Comparison of ENCODE assay signal across 8 cellular contexts in the genomic region with DNA sequence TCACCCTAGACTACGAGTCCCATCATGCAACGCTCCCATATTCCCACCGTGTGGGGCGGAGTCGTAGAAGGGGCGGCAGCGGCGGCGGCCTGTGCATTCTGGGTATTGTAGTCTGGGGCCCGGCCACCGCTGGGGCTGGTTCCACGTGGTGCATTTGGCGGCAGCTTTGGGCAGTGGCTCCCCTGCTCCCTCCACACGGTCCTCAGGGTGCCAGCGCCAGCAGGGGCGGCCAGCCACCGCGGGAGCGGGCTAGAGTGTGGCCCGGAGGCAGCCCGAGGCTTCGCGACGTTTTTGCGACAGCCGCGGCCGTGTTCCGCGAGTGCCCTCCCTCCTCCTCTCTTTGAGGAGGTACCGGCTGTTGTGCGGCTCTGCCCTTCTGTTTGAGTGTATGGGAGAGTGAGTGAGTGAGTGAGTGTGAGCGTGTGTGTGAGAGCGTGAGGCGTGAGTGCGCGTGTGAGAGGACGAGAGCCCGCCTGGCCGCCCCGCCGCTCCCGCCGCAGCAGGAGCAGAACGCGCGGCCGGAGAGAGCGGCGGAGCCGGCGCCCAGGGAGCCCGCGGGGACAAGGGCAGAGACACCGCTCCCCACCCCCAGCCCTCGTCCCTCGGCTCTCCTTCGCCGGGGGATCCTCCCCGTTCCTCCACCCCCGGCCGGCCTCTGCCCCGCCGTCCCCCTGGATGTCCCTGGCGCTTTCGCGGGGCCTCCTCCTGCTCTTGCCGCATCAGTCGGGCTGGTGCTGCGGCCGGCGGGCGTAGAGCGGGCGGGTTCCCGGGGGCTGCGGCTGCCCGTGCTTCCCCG. TPM values are rescaled to one million over a fixed set of nuclear protein-coding genes. Genes with fewer than 3 reads are reported as not detected.
DNase-seq lines count a peak whose midpoint lies in the region; ATAC-seq and TF ChIP-seq lines count a peak whose summit lies in the region.

A gene (plus strand): TSS at position 343 of the 796 bp plus-strand sequence. CDS start 513 bp downstream, outside the sequence.

- H3K4me1 Mint-ChIP-seq in activated T-cell treated with anti-CD3 and anti-CD28 coated beads, Interleukin-2, amount 50 U/mL, for 24 hours (ENCODE audit: low read depth): peaks cover 38% of the 10 kb centered on the region

- peak within 1 kb of the TSS; percentile 85 for H3K4me3 Mint-ChIP-seq in activated T-cell treated with anti-CD3 and anti-CD28 coated beads, Interleukin-2, amount 50 U/mL, for 24 hours

- H3K36me3 ChIP-seq in esophagus (ENCODE audit: control insufficient read depth in 2 of 2, insufficient read depth in 2 of 2, low read length in 1 of 2) (no peaks in the 10 kb centered on the region), mucosa of stomach (ENCODE audit: control insufficient read depth, insufficient read depth, low read length) (no peaks in the 10 kb centered on the region)

- ATAC-seq in GM21737 (IDR thresholded peaks at IDR 0.05; ENCODE audit: unreplicated experiment): peak; percentile 82

- H3K27me3 Mint-ChIP-seq in activated T-cell treated with anti-CD3 and anti-CD28 coated beads, Interleukin-2, amount 50 U/mL, for 24 hours: no peaks in the 10 kb centered on the region

- H3K9me3 Mint-ChIP-seq in activated T-cell treated with anti-CD3 and anti-CD28 coated beads, Interleukin-2, amount 50 U/mL, for 24 hours: no peaks in the 10 kb centered on the region

- H3K4me1 ChIP-seq in esophagus (ENCODE audit: control insufficient read depth in 2 of 2, insufficient read depth in 2 of 2, low read length in 1 of 2) (no peaks in the 10 kb centered on the region), mucosa of stomach (ENCODE audit: control insufficient read depth, insufficient read depth, low read length) (peaks cover 17% of the 10 kb centered on the region)

- WGBS in esophagus, 2 donors: 0% methylated on average over 67 to 79 of the region's 79 CpGs

- H3K27ac ChIP-seq in esophagus (ENCODE audit: low read depth in 2 of 2, low read length in 1 of 2): peak within 1 kb of the TSS; percentile 87 to 98

- H3K36me3 Mint-ChIP-seq in activated T-cell treated with anti-CD3 and anti-CD28 coated beads, Interleukin-2, amount 50 U/mL, for 24 hours (ENCODE audit: low read depth): peaks cover 8% of the 10 kb centered on the region

- H3K9ac ChIP-seq in mucosa of stomach (ENCODE audit: low read length): peak within 1 kb of the TSS; percentile 70

- H3K27me3 ChIP-seq in esophagus (ENCODE audit: control insufficient read depth in 1 of 2, insufficient read depth in 2 of 2, low read length in 2 of 2) (no peaks in the 10 kb centered on the region), mucosa of stomach (ENCODE audit: control insufficient read depth, insufficient read depth, low read length) (no peaks in the 10 kb centered on the region)

- H3K4me3 ChIP-seq in esophagus (ENCODE audit: low read depth in 1 of 2, low read length in 2 of 2) (peak within 1 kb of the TSS; percentile 87 to 98), mucosa of stomach (ENCODE audit: low read length) (peak within 1 kb of the TSS; percentile 86)

- H3K9me3 ChIP-seq in esophagus (ENCODE audit: control insufficient read depth in 2 of 2, insufficient read depth in 1 of 2, low read depth in 1 of 2, low read length in 1 of 2): no peaks in the 10 kb centered on the region
- H3K9me3 ChIP-seq in mucosa of stomach (ENCODE audit: control insufficient read depth, low read length): no peaks in the 10 kb centered on the region

- peak within 1 kb of the TSS; percentile 92 for H3K27ac Mint-ChIP-seq in activated T-cell treated with anti-CD3 and anti-CD28 coated beads, Interleukin-2, amount 50 U/mL, for 24 hours

- DNase-seq in DMS79 (lab: John Stamatoyannopoulos, UW): peak; percentile 66
- DNase-seq in KG1 (lab: John Stamatoyannopoulos, UW): peak; percentile 71
- DNase-seq in activated T-cell treated with anti-CD3 and anti-CD28 coated beads, Interleukin-2, amount 50 U/mL, for 24 hours: peak; percentile 95
- peak; percentile 91 for DNase-seq in stimulated activated CD8-positive, alpha-beta memory T cell treated with anti-CD3 and anti-CD28 coated beads, Interleukin-4, amount 100 ng/mL, for 48 hours

TF ChIP-seq in PFSK-1, 5 proteins besides CTCF, POLR2A, EP300 and RAD21:
- TF ChIP-seq, protein P1, sequence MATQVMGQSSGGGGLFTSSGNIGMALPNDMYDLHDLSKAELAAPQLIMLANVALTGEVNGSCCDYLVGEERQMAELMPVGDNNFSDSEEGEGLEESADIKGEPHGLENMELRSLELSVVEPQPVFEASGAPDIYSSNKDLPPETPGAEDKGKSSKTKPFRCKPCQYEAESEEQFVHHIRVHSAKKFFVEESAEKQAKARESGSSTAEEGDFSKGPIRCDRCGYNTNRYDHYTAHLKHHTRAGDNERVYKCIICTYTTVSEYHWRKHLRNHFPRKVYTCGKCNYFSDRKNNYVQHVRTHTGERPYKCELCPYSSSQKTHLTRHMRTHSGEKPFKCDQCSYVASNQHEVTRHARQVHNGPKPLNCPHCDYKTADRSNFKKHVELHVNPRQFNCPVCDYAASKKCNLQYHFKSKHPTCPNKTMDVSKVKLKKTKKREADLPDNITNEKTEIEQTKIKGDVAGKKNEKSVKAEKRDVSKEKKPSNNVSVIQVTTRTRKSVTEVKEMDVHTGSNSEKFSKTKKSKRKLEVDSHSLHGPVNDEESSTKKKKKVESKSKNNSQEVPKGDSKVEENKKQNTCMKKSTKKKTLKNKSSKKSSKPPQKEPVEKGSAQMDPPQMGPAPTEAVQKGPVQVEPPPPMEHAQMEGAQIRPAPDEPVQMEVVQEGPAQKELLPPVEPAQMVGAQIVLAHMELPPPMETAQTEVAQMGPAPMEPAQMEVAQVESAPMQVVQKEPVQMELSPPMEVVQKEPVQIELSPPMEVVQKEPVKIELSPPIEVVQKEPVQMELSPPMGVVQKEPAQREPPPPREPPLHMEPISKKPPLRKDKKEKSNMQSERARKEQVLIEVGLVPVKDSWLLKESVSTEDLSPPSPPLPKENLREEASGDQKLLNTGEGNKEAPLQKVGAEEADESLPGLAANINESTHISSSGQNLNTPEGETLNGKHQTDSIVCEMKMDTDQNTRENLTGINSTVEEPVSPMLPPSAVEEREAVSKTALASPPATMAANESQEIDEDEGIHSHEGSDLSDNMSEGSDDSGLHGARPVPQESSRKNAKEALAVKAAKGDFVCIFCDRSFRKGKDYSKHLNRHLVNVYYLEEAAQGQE (IDR thresholded peaks at IDR 0.05; ENCODE audit: insufficient read depth in 1 of 2, low read depth in 2 of 2, low read length in 2 of 2): no peak
- peak; percentile 2 for TF ChIP-seq FOXP2 (optimal IDR thresholded peaks at IDR 0.05; ENCODE audit: borderline replicate concordance, extremely low read depth, extremely low read length, insufficient read depth)
- peak; percentile 52; the same call in 1 of the 2 replicates for TF ChIP-seq TAF1 (IDR thresholded peaks at IDR 0.05; ENCODE audit: borderline replicate concordance, insufficient read depth, low read length)
- no peak for TF ChIP-seq SIN3A (IDR thresholded peaks at IDR 0.05; ENCODE audit: borderline replicate concordance, insufficient read depth, low read length)
- TF ChIP-seq POLR2AphosphoS5 (IDR thresholded peaks at IDR 0.05; ENCODE audit: low read depth, low read length): peak; percentile 63; the same call in 1 of the 2 replicates

RNA-seq across cellular contexts. Expression of the gene that starts here (rescaled TPM):
- polyA plus RNA-seq in PFSK-1 (2012; ENCODE audit: insufficient read length, low read depth): 13.5 TPM
- 1 to 10 TPM; 8.0 to 9.3 TPM for polyA plus RNA-seq in esophagus

Comparison
In these comparisons a context has a peak if more than half of its experiments do, and no peak if none do; other contexts are left out.
1. Peak in every context shown above with its lines: DNase-seq, ATAC-seq, H3K4me3 ChIP-seq and H3K27ac ChIP-seq.